Comparison of ENCODE assay signal across 9 cellular contexts in genomic region chr1:156497743-156498446, GRCh38. TPM values are rescaled to one million over a fixed set of nuclear protein-coding genes. Genes with fewer than 3 reads are reported as not detected.
A peak's percentile ranks its signal among the peaks of the same experiment; 100 is the strongest.
DNase-seq lines count a peak whose midpoint lies in the region; ATAC-seq, FAIRE-seq and TF ChIP-seq lines count a peak whose summit lies in the region.
"Had no signal": no experiment of that assay in that cellular context is flagged by ENCODE, and none has a peak within 500 bp of the region (broad histone marks: within the 10 kb centered on the region; RNA-seq: fewer than 3 reads in every experiment).

No MANE protein-coding gene starts in this region.

- POLR2A ChIA-PET in HEK293 (lab: Yijun Ruan, JAX), result interaction anchor here (0.6 to 1.5 kb wide), 3 partner anchors 9 to 41 kb away, joined by 5 read pairs; no protein-coding TSS in a partner anchor
- POLR2A ChIA-PET in WTC11 (lab: Charles Lee), result interaction anchor here (0.7 to 2.2 kb wide), 6 partner anchors 8 to 122 kb away, joined by 3 to 15 read pairs (median 5); no protein-coding TSS in a partner anchor

- H3K36me3 Mint-ChIP-seq in WTC11, result no peaks in the 10 kb centered on the region

- peaks cover 0 to 9% of the 10 kb centered on the region in 2 experiments; a peak in 1 of 3 replicates for H3K36me3 ChIP-seq in HEK293 (ENCODE audit: control insufficient read depth in 2 of 2, insufficient read depth in 1 of 2, low read length in 2 of 2)
- H3K36me3 ChIP-seq in right atrium auricular region, result no peaks in the 10 kb centered on the region
- H3K36me3 ChIP-seq in small intestine (ENCODE audit: control insufficient read depth in 2 of 2, insufficient read depth in 2 of 2, low read length in 2 of 2), result no peaks in the 10 kb centered on the region

- FAIRE-seq in small intestine (lab: Jason Lieb, UNC) (no peak), urothelium cell line (lab: Jason Lieb, UNC) (no peak)

- H3K4me3 ChIP-seq in HEK293 (ENCODE audit: low read depth, low read length), result no peak overlapping the region
- peak overlapping the region; percentile 74 to 99 for H3K4me3 ChIP-seq in right atrium auricular region
- peak overlapping the region in 1 of 2 donors; percentile 87 for H3K4me3 ChIP-seq in small intestine (ENCODE audit: low read depth in 1 of 2, low read length in 2 of 2)

- WGBS in small intestine, 3 donors, result 53 to 65% (median 54%) methylated on average over 6 of the region's 6 CpGs

- peaks cover 9% of the 10 kb centered on the region for H3K4me1 ChIP-seq in HEK293 (ENCODE audit: control insufficient read depth, insufficient read depth, low read length)
- H3K4me1 ChIP-seq in right atrium auricular region, result peaks cover 5 to 71% of the 10 kb centered on the region in 2 donors
- H3K4me1 ChIP-seq in small intestine (ENCODE audit: control insufficient read depth in 2 of 2, insufficient read depth in 1 of 2, low read depth in 1 of 2, low read length in 1 of 2), result peaks cover 20 to 45% of the 10 kb centered on the region in 2 donors

- TF ChIP-seq CTCF in HEK293 (tag by site-specific recombination; IDR thresholded peaks at IDR 0.05) (no peak), WTC11 (IDR thresholded peaks at IDR 0.05) (no peak), right atrium auricular region (IDR thresholded peaks at IDR 0.05) (no peak)

- ATAC-seq in WTC11 (no peak), GM18858 (IDR thresholded peaks at IDR 0.05; ENCODE audit: unreplicated experiment) (no peak), GM19395 (IDR thresholded peaks at IDR 0.05; ENCODE audit: unreplicated experiment) (no peak)

- H3K4me1 Mint-ChIP-seq in WTC11, result peaks cover 68% of the 10 kb centered on the region

- CTCF ChIA-PET in HEK293 (lab: Yijun Ruan, JAX), result interaction anchor here (0.8 to 2.3 kb wide), 5 partner anchors 16 to 115 kb away, joined by 3 to 9 read pairs (median 4); no protein-coding TSS in a partner anchor
- CTCF ChIA-PET in WTC11 (lab: Charles Lee), result interaction anchor here (0.8 to 4.6 kb wide), 12 partner anchors 8 to 126 kb away, joined by 3 to 68 read pairs (median 6); no protein-coding TSS in a partner anchor

- peak overlapping the region; percentile 83 for H3K4me3 Mint-ChIP-seq in WTC11

- H3K9me3 Mint-ChIP-seq in WTC11, result no peaks in the 10 kb centered on the region

- H3K27me3 ChIP-seq in right atrium auricular region, result no peaks in the 10 kb centered on the region
- no peaks in the 10 kb centered on the region for H3K27me3 ChIP-seq in small intestine (ENCODE audit: control insufficient read depth in 2 of 2, insufficient read depth in 2 of 2, low read length in 2 of 2)

- H3K27ac ChIP-seq in HEK293 (ENCODE audit: extremely low read depth, low read depth, low read length) (no peak overlapping the region), right atrium auricular region (peak overlapping the region; percentile 100), small intestine (ENCODE audit: low read depth in 1 of 2, low read length in 1 of 2) (peak overlapping the region; percentile 30 to 53)

- peak overlapping the region; percentile 22; the same call in 1 of the 2 replicates for H3K27ac Mint-ChIP-seq in WTC11

- H3K9me3 ChIP-seq in HEK293 (ENCODE audit: control insufficient read depth, insufficient read depth, low read depth, low read length) (no peaks in the 10 kb centered on the region), right atrium auricular region (no peaks in the 10 kb centered on the region), small intestine (ENCODE audit: control insufficient read depth, low read depth) (no peaks in the 10 kb centered on the region)

- DNase-seq in WTC11 (ENCODE audit: low spot score) (no peak), right atrium auricular region (ENCODE audit: low spot score) (no peak), small intestine (no peak), urothelium cell line (ENCODE audit: low spot score) (no peak), NCI-H2107 treated with DMSO at 0.1 percent for 48 hours (lab: John Stamatoyannopoulos, UW; ENCODE audit: unreplicated experiment) (no peak)
- DNase-seq: activated gamma-delta T cell treated with Interleukin-2 at 50 U/mL for 16 hours had no signal

- peaks cover 6% of the 10 kb centered on the region for H3K27me3 Mint-ChIP-seq in WTC11 (ENCODE audit: low read depth)

TF ChIP-seq in HEK293, 187 proteins besides CTCF, POLR2A, EP300 and RAD21:
- TF ChIP-seq ZBTB17 (tag by site-specific recombination; IDR thresholded peaks at IDR 0.05) (peak; percentile 48; the same call in 1 of the 2 replicates), GLI4 (tag by site-specific recombination; IDR thresholded peaks at IDR 0.05) (no peak)
- TF ChIP-seq, protein P1, sequence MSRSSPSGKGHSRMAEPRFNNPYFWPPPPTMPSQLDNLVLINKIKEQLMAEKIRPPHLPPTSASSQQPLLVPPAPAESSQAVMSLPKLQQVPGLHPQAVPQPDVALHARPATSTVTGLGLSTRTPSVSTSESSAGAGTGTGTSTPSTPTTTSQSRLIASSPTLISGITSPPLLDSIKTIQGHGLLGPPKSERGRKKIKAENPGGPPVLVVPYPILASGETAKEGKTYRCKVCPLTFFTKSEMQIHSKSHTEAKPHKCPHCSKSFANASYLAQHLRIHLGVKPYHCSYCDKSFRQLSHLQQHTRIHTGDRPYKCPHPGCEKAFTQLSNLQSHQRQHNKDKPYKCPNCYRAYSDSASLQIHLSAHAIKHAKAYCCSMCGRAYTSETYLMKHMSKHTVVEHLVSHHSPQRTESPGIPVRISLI (tag by site-specific recombination; IDR thresholded peaks at IDR 0.05), result 0 out of 2 replicates have a peak, but pooled peaks have one; percentile 25

TF ChIP-seq in WTC11, 78 proteins besides CTCF, POLR2A, EP300 and RAD21:
- TF ChIP-seq, protein P2, sequence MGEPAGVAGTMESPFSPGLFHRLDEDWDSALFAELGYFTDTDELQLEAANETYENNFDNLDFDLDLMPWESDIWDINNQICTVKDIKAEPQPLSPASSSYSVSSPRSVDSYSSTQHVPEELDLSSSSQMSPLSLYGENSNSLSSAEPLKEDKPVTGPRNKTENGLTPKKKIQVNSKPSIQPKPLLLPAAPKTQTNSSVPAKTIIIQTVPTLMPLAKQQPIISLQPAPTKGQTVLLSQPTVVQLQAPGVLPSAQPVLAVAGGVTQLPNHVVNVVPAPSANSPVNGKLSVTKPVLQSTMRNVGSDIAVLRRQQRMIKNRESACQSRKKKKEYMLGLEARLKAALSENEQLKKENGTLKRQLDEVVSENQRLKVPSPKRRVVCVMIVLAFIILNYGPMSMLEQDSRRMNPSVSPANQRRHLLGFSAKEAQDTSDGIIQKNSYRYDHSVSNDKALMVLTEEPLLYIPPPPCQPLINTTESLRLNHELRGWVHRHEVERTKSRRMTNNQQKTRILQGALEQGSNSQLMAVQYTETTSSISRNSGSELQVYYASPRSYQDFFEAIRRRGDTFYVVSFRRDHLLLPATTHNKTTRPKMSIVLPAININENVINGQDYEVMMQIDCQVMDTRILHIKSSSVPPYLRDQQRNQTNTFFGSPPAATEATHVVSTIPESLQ (CRISPR knock-in tag; IDR thresholded peaks at IDR 0.05), result no peak
- TF ChIP-seq, protein P3, sequence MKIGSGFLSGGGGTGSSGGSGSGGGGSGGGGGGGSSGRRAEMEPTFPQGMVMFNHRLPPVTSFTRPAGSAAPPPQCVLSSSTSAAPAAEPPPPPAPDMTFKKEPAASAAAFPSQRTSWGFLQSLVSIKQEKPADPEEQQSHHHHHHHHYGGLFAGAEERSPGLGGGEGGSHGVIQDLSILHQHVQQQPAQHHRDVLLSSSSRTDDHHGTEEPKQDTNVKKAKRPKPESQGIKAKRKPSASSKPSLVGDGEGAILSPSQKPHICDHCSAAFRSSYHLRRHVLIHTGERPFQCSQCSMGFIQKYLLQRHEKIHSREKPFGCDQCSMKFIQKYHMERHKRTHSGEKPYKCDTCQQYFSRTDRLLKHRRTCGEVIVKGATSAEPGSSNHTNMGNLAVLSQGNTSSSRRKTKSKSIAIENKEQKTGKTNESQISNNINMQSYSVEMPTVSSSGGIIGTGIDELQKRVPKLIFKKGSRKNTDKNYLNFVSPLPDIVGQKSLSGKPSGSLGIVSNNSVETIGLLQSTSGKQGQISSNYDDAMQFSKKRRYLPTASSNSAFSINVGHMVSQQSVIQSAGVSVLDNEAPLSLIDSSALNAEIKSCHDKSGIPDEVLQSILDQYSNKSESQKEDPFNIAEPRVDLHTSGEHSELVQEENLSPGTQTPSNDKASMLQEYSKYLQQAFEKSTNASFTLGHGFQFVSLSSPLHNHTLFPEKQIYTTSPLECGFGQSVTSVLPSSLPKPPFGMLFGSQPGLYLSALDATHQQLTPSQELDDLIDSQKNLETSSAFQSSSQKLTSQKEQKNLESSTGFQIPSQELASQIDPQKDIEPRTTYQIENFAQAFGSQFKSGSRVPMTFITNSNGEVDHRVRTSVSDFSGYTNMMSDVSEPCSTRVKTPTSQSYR (CRISPR knock-in tag; IDR thresholded peaks at IDR 0.05), result 0 out of 2 replicates have a peak, but pooled peaks have one; percentile 13

RNA-seq across cellular contexts. Expression of gene MEF2D, which starts 2.7 kb away (rescaled TPM):
- total RNA-seq in WTC11 (2021) (20.6 to 24.1 TPM (median 24.0 TPM) in 3 replicates), right atrium auricular region (100 to 1,000 TPM in 1 of 2 donors, 10 to 100 TPM in 1; 80.1 to 104 TPM)
- polyA plus RNA-seq in small intestine, result 10 to 100 TPM in 1 of 3 donors, 1 to 10 TPM in 2; 5.8 to 16.8 (median 9.2) TPM
